Comparison of ENCODE assay signal across 8 cellular contexts in the genomic region with DNA sequence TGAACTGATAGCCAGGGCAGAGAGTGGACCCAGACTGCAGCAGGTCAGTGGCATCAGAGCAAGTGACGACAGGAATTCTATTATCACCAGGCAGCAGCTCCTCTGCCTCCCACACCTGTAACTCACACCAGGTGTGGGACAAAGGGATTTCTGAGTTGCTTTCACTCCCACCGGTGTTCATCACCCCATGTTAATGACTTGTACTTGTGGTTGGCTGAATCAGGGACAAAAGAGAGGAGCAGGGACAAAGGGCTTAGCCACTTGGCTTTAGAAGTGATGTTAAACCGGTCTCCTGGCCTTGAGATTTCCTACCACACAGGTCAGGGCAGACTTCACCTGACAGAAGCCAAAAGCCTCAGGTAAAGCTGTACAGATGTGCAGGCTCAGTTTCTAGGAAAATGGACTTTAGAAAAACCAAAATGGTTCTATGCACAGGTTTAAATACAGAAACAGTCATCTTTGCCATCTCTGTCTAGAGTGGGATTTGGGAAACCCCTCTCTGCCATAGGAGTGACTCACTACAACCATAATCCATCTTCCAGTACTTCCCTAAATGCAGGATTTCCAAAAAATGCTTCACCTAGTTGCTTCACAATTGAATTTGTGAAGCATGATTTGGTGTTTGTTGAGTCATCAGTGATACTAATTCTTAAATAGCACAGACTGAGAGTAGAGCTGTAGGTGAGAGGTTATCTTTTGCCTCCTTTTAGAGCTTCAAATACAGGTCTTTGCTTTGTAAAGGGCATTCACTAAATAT.
DNase-seq lines count a peak whose midpoint lies in the region; ATAC-seq and TF ChIP-seq lines count a peak whose summit lies in the region.

No MANE protein-coding gene starts in this region.

- no peaks in the 10 kb centered on the region for H3K9me2 ChIP-seq in SK-N-SH

- peak overlapping the region; percentile 34 to 82 for H3K27ac ChIP-seq in tibial artery
- peak overlapping the region in 1 of 2 experiments; percentile 56; a peak in 2 of 4 replicates for H3K27ac ChIP-seq in SK-N-SH (ENCODE audit: low read depth in 2 of 2, low read length in 1 of 2)

- no peak for TF ChIP-seq CTCF in fibroblast of the aortic adventitia (IDR thresholded peaks at IDR 0.05; ENCODE audit: insufficient read depth, low read length)
- no peak for TF ChIP-seq CTCF in tibial artery (IDR thresholded peaks at IDR 0.05)
- no peak for TF ChIP-seq CTCF in SK-N-SH (IDR thresholded peaks at IDR 0.05)

- no peak overlapping the region for H3K4me3 ChIP-seq in fibroblast of the aortic adventitia (ENCODE audit: low read depth, low read length)
- no peak overlapping the region for H3K4me3 ChIP-seq in tibial artery
- H3K4me3 ChIP-seq in SK-N-SH (ENCODE audit: low read depth in 2 of 2, low read length in 1 of 2), result no peak overlapping the region

- H3K4me1 ChIP-seq in tibial artery, result peaks cover 0 to 46% (median 34%) of the 10 kb centered on the region in 4 donors
- H3K4me1 ChIP-seq in SK-N-SH (ENCODE audit: control insufficient read depth in 1 of 2, insufficient read depth in 2 of 2, low read depth in 1 of 2, low read length in 1 of 2), result peaks cover 0 to 60% of the 10 kb centered on the region in 2 experiments; a peak in 2 of 4 replicates

- H3K9me3 ChIP-seq in tibial artery, result no peaks in the 10 kb centered on the region
- no peaks in the 10 kb centered on the region for H3K9me3 ChIP-seq in SK-N-SH

- WGBS in SK-N-SH (ENCODE audit: low lambda C conversion rate), result 100% methylated on average over 3 of the region's 3 CpGs

- H3K27me3 ChIP-seq in tibial artery (no peaks in the 10 kb centered on the region), SK-N-SH (ENCODE audit: insufficient read depth) (no peaks in the 10 kb centered on the region)

- no peak overlapping the region for H2AFZ ChIP-seq in SK-N-SH (ENCODE audit: low read depth)

- TF ChIP-seq EP300 in SK-N-SH (IDR thresholded peaks at IDR 0.05; ENCODE audit: borderline replicate concordance in 1 of 2, low read depth in 1 of 2, low read length in 1 of 2), result no peak

- CTCF ChIA-PET in activated naive CD4-positive, alpha-beta T cell treated with anti-CD3 and anti-CD28 coated beads for 36 hours (lab: Charles Lee), result interaction anchor here (0.9 to 9.8 kb wide), 11 partner anchors 11 to 357 kb away, joined by 3 to 130 read pairs (median 8); no protein-coding TSS in a partner anchor
- CTCF ChIA-PET in SK-N-SH (lab: Yijun Ruan, JAX), result interaction anchor here (1.1 to 2.7 kb wide), 6 partner anchors 8 to 358 kb away, joined by 3 to 6 read pairs (median 5); no protein-coding TSS in a partner anchor

- TF ChIP-seq RAD21 in SK-N-SH (IDR thresholded peaks at IDR 0.05; ENCODE audit: low read length), result no peak

- H3K4me3 Mint-ChIP-seq in activated naive CD4-positive, alpha-beta T cell treated with anti-CD3 and anti-CD28 coated beads for 36 hours, result peak overlapping the region; percentile 77

- POLR2A ChIA-PET in SK-N-SH (lab: Yijun Ruan, JAX), result no interaction called here

- DNase-seq in activated naive CD4-positive, alpha-beta T cell treated with anti-CD3 and anti-CD28 coated beads for 36 hours, result no peak
- no peak for DNase-seq in activated naive CD4-positive, alpha-beta T cell (lab: John Stamatoyannopoulos, UW)
- peak; percentile 40 for DNase-seq in RPMI7951 (ENCODE audit: low read depth)
- DNase-seq in fibroblast of the aortic adventitia (ENCODE audit: low read depth), result peak; percentile 70
- no peak for DNase-seq in tibial artery
- no peak for DNase-seq in SW 1271 (lab: John Stamatoyannopoulos, UW)
- no peak for DNase-seq in SK-N-SH

- peaks cover 53% of the 10 kb centered on the region for H3K36me3 Mint-ChIP-seq in activated naive CD4-positive, alpha-beta T cell treated with anti-CD3 and anti-CD28 coated beads for 36 hours (ENCODE audit: low read depth)

- H3K36me3 ChIP-seq in tibial artery (no peaks in the 10 kb centered on the region), SK-N-SH (replicated peaks in 1 of 2; ENCODE audit: control insufficient read depth in 1 of 2, insufficient read depth in 2 of 2, low read length in 1 of 2) (no peaks in the 10 kb centered on the region)

- H3K9ac ChIP-seq in SK-N-SH, result no peak overlapping the region

- intact Hi-C loops in activated naive CD4-positive, alpha-beta T cell treated with anti-CD3 and anti-CD28 coated beads for 36 hours (cut with micrococcal nuclease), result loop anchor here (1.0 kb wide), 5 partner anchors 8 to 357 kb away; no protein-coding TSS in a partner anchor
- intact Hi-C loops in tibial artery (cut with DNase I; ENCODE audit: low total_unique reads), result loop anchor here (10.0 kb wide), 1 partner anchor 65 kb away; no protein-coding TSS in a partner anchor

- H4K20me1 ChIP-seq in SK-N-SH (ENCODE audit: insufficient read depth), result no peaks in the 10 kb centered on the region

- H3K27me3 Mint-ChIP-seq in activated naive CD4-positive, alpha-beta T cell treated with anti-CD3 and anti-CD28 coated beads for 36 hours (ENCODE audit: low read depth), result no peaks in the 10 kb centered on the region

- H3K4me1 Mint-ChIP-seq in activated naive CD4-positive, alpha-beta T cell treated with anti-CD3 and anti-CD28 coated beads for 36 hours (ENCODE audit: low read depth), result peaks cover 88% of the 10 kb centered on the region

- no peak for ATAC-seq in HG02885 (IDR thresholded peaks at IDR 0.05; ENCODE audit: poor library complexity, unreplicated experiment)

- no peaks in the 10 kb centered on the region for H3K9me3 Mint-ChIP-seq in activated naive CD4-positive, alpha-beta T cell treated with anti-CD3 and anti-CD28 coated beads for 36 hours

- peak overlapping the region; percentile 100 for H3K27ac Mint-ChIP-seq in activated naive CD4-positive, alpha-beta T cell treated with anti-CD3 and anti-CD28 coated beads for 36 hours

- no peaks in the 10 kb centered on the region for H3K79me2 ChIP-seq in SK-N-SH (ENCODE audit: insufficient read depth)

- peaks cover 2% of the 10 kb centered on the region for H3F3A ChIP-seq in SK-N-SH (replicated peaks; ENCODE audit: insufficient read depth)

- H3K4me2 ChIP-seq in SK-N-SH, result no peak overlapping the region

TF ChIP-seq in SK-N-SH, 30 proteins besides CTCF, POLR2A, EP300 and RAD21:
- no peak for TF ChIP-seq NFIC (IDR thresholded peaks at IDR 0.05; ENCODE audit: borderline replicate concordance)
- no peak for TF ChIP-seq FOXJ3 (CRISPR knock-in tag; IDR thresholded peaks at IDR 0.05)
- TF ChIP-seq, protein P1, sequence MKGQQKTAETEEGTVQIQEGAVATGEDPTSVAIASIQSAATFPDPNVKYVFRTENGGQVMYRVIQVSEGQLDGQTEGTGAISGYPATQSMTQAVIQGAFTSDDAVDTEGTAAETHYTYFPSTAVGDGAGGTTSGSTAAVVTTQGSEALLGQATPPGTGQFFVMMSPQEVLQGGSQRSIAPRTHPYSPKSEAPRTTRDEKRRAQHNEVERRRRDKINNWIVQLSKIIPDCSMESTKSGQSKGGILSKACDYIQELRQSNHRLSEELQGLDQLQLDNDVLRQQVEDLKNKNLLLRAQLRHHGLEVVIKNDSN (IDR thresholded peaks at IDR 0.05; ENCODE audit: borderline replicate concordance, low read depth), result no peak
- TF ChIP-seq FOSL2 (IDR thresholded peaks at IDR 0.05; ENCODE audit: borderline replicate concordance, low read depth), result no peak
- TF ChIP-seq MXI1 (IDR thresholded peaks at IDR 0.05; ENCODE audit: low read depth, low read length), result no peak
- TF ChIP-seq MEF2A (IDR thresholded peaks at IDR 0.05; ENCODE audit: borderline replicate concordance, low read depth), result no peak
- no peak for TF ChIP-seq GATA2 (CRISPR knock-in tag; IDR thresholded peaks at IDR 0.05)
- TF ChIP-seq, protein P2, sequence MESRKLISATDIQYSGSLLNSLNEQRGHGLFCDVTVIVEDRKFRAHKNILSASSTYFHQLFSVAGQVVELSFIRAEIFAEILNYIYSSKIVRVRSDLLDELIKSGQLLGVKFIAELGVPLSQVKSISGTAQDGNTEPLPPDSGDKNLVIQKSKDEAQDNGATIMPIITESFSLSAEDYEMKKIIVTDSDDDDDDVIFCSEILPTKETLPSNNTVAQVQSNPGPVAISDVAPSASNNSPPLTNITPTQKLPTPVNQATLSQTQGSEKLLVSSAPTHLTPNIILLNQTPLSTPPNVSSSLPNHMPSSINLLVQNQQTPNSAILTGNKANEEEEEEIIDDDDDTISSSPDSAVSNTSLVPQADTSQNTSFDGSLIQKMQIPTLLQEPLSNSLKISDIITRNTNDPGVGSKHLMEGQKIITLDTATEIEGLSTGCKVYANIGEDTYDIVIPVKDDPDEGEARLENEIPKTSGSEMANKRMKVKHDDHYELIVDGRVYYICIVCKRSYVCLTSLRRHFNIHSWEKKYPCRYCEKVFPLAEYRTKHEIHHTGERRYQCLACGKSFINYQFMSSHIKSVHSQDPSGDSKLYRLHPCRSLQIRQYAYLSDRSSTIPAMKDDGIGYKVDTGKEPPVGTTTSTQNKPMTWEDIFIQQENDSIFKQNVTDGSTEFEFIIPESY (IDR thresholded peaks at IDR 0.05; ENCODE audit: borderline replicate concordance, low read depth), result no peak
- no peak for TF ChIP-seq RXRA (IDR thresholded peaks at IDR 0.05; ENCODE audit: borderline replicate concordance, low read depth)
- no peak for TF ChIP-seq RCOR1 (IDR thresholded peaks at IDR 0.05; ENCODE audit: low read length)
- no peak for TF ChIP-seq JUND (IDR thresholded peaks at IDR 0.05)
- no peak for TF ChIP-seq EZH2phosphoT487 (IDR thresholded peaks at IDR 0.05; ENCODE audit: borderline replicate concordance, low read depth)
- no peak for TF ChIP-seq SMC3 (IDR thresholded peaks at IDR 0.05; ENCODE audit: low read depth, low read length)
- no peak for TF ChIP-seq YY1 (IDR thresholded peaks at IDR 0.05; ENCODE audit: low read depth)
- no peak for TF ChIP-seq ELF1 (IDR thresholded peaks at IDR 0.05)
- TF ChIP-seq, protein P3, sequence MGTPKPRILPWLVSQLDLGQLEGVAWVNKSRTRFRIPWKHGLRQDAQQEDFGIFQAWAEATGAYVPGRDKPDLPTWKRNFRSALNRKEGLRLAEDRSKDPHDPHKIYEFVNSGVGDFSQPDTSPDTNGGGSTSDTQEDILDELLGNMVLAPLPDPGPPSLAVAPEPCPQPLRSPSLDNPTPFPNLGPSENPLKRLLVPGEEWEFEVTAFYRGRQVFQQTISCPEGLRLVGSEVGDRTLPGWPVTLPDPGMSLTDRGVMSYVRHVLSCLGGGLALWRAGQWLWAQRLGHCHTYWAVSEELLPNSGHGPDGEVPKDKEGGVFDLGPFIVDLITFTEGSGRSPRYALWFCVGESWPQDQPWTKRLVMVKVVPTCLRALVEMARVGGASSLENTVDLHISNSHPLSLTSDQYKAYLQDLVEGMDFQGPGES (IDR thresholded peaks at IDR 0.05; ENCODE audit: low read depth, low read length), result no peak
- TF ChIP-seq, protein P4, sequence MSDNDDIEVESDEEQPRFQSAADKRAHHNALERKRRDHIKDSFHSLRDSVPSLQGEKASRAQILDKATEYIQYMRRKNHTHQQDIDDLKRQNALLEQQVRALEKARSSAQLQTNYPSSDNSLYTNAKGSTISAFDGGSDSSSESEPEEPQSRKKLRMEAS (IDR thresholded peaks at IDR 0.05; ENCODE audit: low read depth), result no peak

Comparison
In these comparisons a context has a peak if more than half of its experiments do, and no peak if none do; other contexts are left out.
1. DNase-seq: peak in RPMI7951 (single experiment) and fibroblast of the aortic adventitia (single experiment); none in activated naive CD4-positive, alpha-beta T cell treated with anti-CD3 and anti-CD28 coated beads for 36 hours (single experiment), activated naive CD4-positive, alpha-beta T cell (0 of 4), tibial artery (0 of 2), SW 1271 (0 of 2) and SK-N-SH (single experiment).